Comparison of ENCODE assay signal across 20 cellular contexts in the genomic region with DNA sequence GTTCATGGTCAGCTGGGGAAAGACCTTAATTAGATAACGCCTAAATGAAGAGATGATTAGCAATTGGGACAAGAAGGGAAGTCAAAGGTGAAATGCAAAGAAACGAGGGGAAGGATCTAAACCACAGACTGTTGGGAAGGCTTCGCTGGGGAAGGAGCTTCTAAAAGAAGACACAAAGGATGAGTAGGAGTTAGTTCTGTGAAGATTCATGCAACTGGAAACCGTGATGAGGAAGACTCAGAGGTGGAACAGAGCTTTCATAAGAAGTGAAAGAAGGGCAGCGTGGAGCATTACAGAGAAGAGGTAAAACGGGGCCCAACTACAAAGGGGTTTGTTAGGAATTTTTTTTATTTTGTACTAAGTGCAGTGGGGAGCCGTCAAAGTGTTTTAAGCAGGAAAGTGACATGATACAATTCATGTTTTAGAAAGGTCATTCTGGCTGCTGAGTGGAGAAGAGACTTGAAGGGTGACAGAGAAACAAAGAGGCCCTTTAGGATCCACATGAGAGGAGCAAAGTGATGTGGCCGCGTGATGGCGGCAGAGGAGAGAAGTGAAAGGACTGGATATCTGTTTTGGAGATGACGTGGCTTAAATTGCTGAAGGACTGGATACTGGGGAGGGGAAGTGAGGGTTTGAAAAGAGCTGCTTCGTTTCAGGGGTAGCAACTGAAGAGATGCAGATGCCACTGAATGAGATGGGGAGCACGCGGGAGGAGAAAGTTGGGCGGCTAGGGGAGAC. TPM values are rescaled to one million over a fixed set of nuclear protein-coding genes. Genes with fewer than 3 reads are reported as not detected.
A peak's percentile ranks its signal among the peaks of the same experiment; 100 is the strongest.
DNase-seq lines count a peak whose midpoint lies in the region; ATAC-seq and TF ChIP-seq lines count a peak whose summit lies in the region.
"Had no signal": no experiment of that assay in that cellular context is flagged by ENCODE, and none has a peak within 500 bp of the region (broad histone marks: within the 10 kb centered on the region; RNA-seq: fewer than 3 reads in every experiment).

No MANE protein-coding gene starts in this region.

- CTCF ChIA-PET in CD4-positive, alpha-beta T cell (lab: Charles Lee), result no interaction called here
- CTCF ChIA-PET in IMR-90 (lab: Yijun Ruan, JAX), result no interaction called here

- no peak for TF ChIP-seq RAD21 in IMR-90 (IDR thresholded peaks at IDR 0.05; ENCODE audit: low read length)

- H2AFZ ChIP-seq in IMR-90 (replicated peaks; ENCODE audit: low read length, poor library complexity), result no peak overlapping the region
- no peak overlapping the region for H2AFZ ChIP-seq in neural progenitor cell (replicated peaks)

- H3K9me3 ChIP-seq in CD4-positive, alpha-beta T cell (ENCODE audit: control insufficient read depth, low read length), result no peaks in the 10 kb centered on the region
- H3K9me3 ChIP-seq in IMR-90 (ENCODE audit: control insufficient read depth, insufficient read depth, low read length), result no peaks in the 10 kb centered on the region
- H3K9me3 ChIP-seq in neural progenitor cell (ENCODE audit: low read depth), result no peaks in the 10 kb centered on the region
- H3K9me3 ChIP-seq: BLaER1, breast epithelium, left ventricle myocardium inferior, suprapubic skin had no signal

- H3K56ac ChIP-seq in IMR-90 (ENCODE audit: extremely low read depth, insufficient read depth, low read length), result no peak overlapping the region

- no peaks in the 10 kb centered on the region for H3K27me3 ChIP-seq in CD4-positive, alpha-beta T cell (ENCODE audit: control insufficient read depth, insufficient read depth, low read length)
- H3K27me3 ChIP-seq in IMR-90 (ENCODE audit: control insufficient read depth, insufficient read depth, low read length) (no peaks in the 10 kb centered on the region), neural progenitor cell (no peaks in the 10 kb centered on the region)
- H3K27me3 ChIP-seq: BLaER1, breast epithelium, suprapubic skin had no signal

- WGBS in IMR-90 (ENCODE audit: extremely low coverage in 2 of 2, insufficient read length in 1 of 2), 2 experiments, result 89% methylated on average over 12 of the region's 15 CpGs; no CpG with 5 or more reads in 1 of the 2 experiments

- H3F3A ChIP-seq in neural progenitor cell (ENCODE audit: low read depth), result no peaks in the 10 kb centered on the region

- no peak overlapping the region for H3K4ac ChIP-seq in IMR-90 (ENCODE audit: low read depth, low read length)

- H2AK9ac ChIP-seq in IMR-90 (replicated peaks; ENCODE audit: low read depth, low read length, poor library complexity), result no peak overlapping the region

- peaks cover 20% of the 10 kb centered on the region for H3K9me1 ChIP-seq in IMR-90 (ENCODE audit: insufficient read depth, low read length)

- no peak for TF ChIP-seq POLR2A in IMR-90 (IDR thresholded peaks at IDR 0.05; ENCODE audit: low read depth, low read length)

- ATAC-seq in CD4-positive, alpha-beta T cell (ENCODE audit: poor library complexity), result no peak
- ATAC-seq in IMR-90 (ENCODE audit: low read depth), result no peak
- ATAC-seq in GM18861 (IDR thresholded peaks at IDR 0.05; ENCODE audit: unreplicated experiment), result no peak
- no peak for ATAC-seq in SK-N-SH treated with all-trans-retinoic acid at 6 μM for 48 hours
- ATAC-seq: Panc1 had no signal

- H4K8ac ChIP-seq in IMR-90 (ENCODE audit: low read depth in 2 of 2, low read length in 2 of 2), result no peak overlapping the region

- intact Hi-C loops in CD4-positive, alpha-beta T cell (cut with DNase I, micrococcal nuclease), result no loop called here
- intact Hi-C loops in IMR-90 (cut with micrococcal nuclease), result loop anchor here (10.0 kb wide), 1 partner anchor 175 kb away; no protein-coding TSS in a partner anchor

- H2BK20ac ChIP-seq in IMR-90 (ENCODE audit: low read depth, low read length), result no peak overlapping the region

- H3K4me1 ChIP-seq in IMR-90 (ENCODE audit: control insufficient read depth, insufficient read depth, low read length), result peaks cover 18% of the 10 kb centered on the region
- H3K4me1 ChIP-seq in neural progenitor cell, result no peaks in the 10 kb centered on the region
- H3K4me1 ChIP-seq: BLaER1, breast epithelium, suprapubic skin had no signal

- H3K27ac Mint-ChIP-seq in CD4-positive, alpha-beta T cell, result peak overlapping the region; percentile 16
- peak overlapping the region; percentile 13 for H3K27ac Mint-ChIP-seq in neural progenitor cell

- H4K20me1 ChIP-seq in IMR-90 (ENCODE audit: insufficient read depth, low read length) (peaks cover 15% of the 10 kb centered on the region), neural progenitor cell (ENCODE audit: low read depth) (peaks cover 3% of the 10 kb centered on the region)

- peaks cover 13 to 23% of the 10 kb centered on the region in 2 experiments for H3K79me1 ChIP-seq in IMR-90 (ENCODE audit: low read depth in 1 of 2, low read length in 2 of 2)

- H3K27ac ChIP-seq in CD4-positive, alpha-beta T cell (ENCODE audit: low read depth, low read length), result no peak overlapping the region
- H3K27ac ChIP-seq in IMR-90 (ENCODE audit: insufficient read depth, low read length) (no peak overlapping the region), caudate nucleus (ENCODE audit: low read depth, low read length) (peak overlapping the region; percentile 19), neural progenitor cell (no peak overlapping the region)
- H3K27ac ChIP-seq: BLaER1, breast epithelium, left ventricle myocardium inferior, suprapubic skin had no signal

- H3K4me3 ChIP-seq in IMR-90 (ENCODE audit: insufficient read depth, low read depth, low read length) (no peak overlapping the region), neural progenitor cell (no peak overlapping the region)
- H3K4me3 ChIP-seq: BLaER1, breast epithelium, left ventricle myocardium inferior, suprapubic skin had no signal

- no peak for DNase-seq in CD4-positive, alpha-beta T cell
- no peak for DNase-seq in IMR-90
- peak in 30 of 61 donors; percentile 14 to 72 (median 36) for DNase-seq in caudate nucleus (lab: John Stamatoyannopoulos, UW)
- DNase-seq in neural progenitor cell (ENCODE audit: low spot score), result no peak
- no peak for DNase-seq in occipital lobe (lab: John Stamatoyannopoulos, UW)
- DNase-seq: activated CD4-positive, alpha-beta T cell treated with anti-CD3 and anti-CD28 coated beads for 1 hour; activated CD8-positive, alpha-beta memory T cell treated with anti-CD3 and anti-CD28 coated beads, Interleukin-2, amount 50 U/mL, for 4 hours; activated naive CD4-positive, alpha-beta T cell treated with anti-CD3 and anti-CD28 coated beads, Interleukin-2, amount 50 U/mL, for 16 hours; DMS53; Kasumi-1; left ventricle myocardium inferior; NCI-H1105; stimulated activated CD4-positive, alpha-beta T cell treated with anti-CD3 and anti-CD28 coated beads, Interleukin-4, amount 100 ng/mL, for 24 hours; T1000 had no signal

- in situ Hi-C loops in IMR-90 (cut with MboI; ENCODE audit: low sequenced_read_pairs), result no loop called here

- POLR2A ChIA-PET in CD4-positive, alpha-beta T cell (lab: Charles Lee), result no interaction called here
- POLR2A ChIA-PET in IMR-90 (lab: Charles Lee; ENCODE audit: unreplicated experiment), result no interaction called here

- H2BK120ac ChIP-seq in IMR-90 (ENCODE audit: low read depth, low read length), result no peak overlapping the region

- H3K4me2 ChIP-seq in IMR-90 (ENCODE audit: low read depth, low read length), result no peak overlapping the region
- H3K4me2 ChIP-seq in neural progenitor cell, result no peak overlapping the region
- H3K4me2 ChIP-seq: BLaER1 had no signal

- H2BK15ac ChIP-seq in IMR-90 (ENCODE audit: low read depth, low read length), result no peak overlapping the region

- no peak for TF ChIP-seq CTCF in CD4-positive, alpha-beta T cell (IDR thresholded peaks at IDR 0.05)
- TF ChIP-seq CTCF in IMR-90 (conservative IDR thresholded peaks at IDR 0.05; ENCODE audit: low read depth, low read length) (no peak), neural progenitor cell (IDR thresholded peaks at IDR 0.05) (no peak)

- H2BK5ac ChIP-seq in IMR-90 (ENCODE audit: low read depth, low read length, poor library complexity, severe bottlenecking), result no peak overlapping the region

- H3K27me3 Mint-ChIP-seq in CD4-positive, alpha-beta T cell, result no peaks in the 10 kb centered on the region
- peaks cover 2% of the 10 kb centered on the region for H3K27me3 Mint-ChIP-seq in neural progenitor cell (ENCODE audit: insufficient read depth, low read depth)

- H3K9ac ChIP-seq in IMR-90 (ENCODE audit: low read depth, low read length), result no peak overlapping the region
- no peak overlapping the region for H3K9ac ChIP-seq in neural progenitor cell

- H3K79me2 ChIP-seq in neural progenitor cell (ENCODE audit: low read depth), result no peaks in the 10 kb centered on the region

- no peak overlapping the region for H3K14ac ChIP-seq in IMR-90 (replicated peaks; ENCODE audit: low read depth, low read length)

- no peak overlapping the region for H3K4me3 Mint-ChIP-seq in CD4-positive, alpha-beta T cell
- no peak overlapping the region for H3K4me3 Mint-ChIP-seq in neural progenitor cell

- no peak overlapping the region for H3K23ac ChIP-seq in IMR-90 (ENCODE audit: low read depth, low read length)

- peak overlapping the region; percentile 1; the same call in 1 of the 2 replicates for H2AK5ac ChIP-seq in IMR-90 (ENCODE audit: low read depth, low read length)

- peaks cover 19% of the 10 kb centered on the region for H3K4me1 Mint-ChIP-seq in CD4-positive, alpha-beta T cell (ENCODE audit: low read depth)
- peaks cover 13% of the 10 kb centered on the region for H3K4me1 Mint-ChIP-seq in neural progenitor cell

- peaks cover 35% of the 10 kb centered on the region for H3K36me3 ChIP-seq in IMR-90 (ENCODE audit: control insufficient read depth, insufficient read depth, low read length)
- H3K36me3 ChIP-seq in neural progenitor cell, result peaks cover 5% of the 10 kb centered on the region

- no peak overlapping the region; the same call in 1 of the 2 replicates for H3K18ac ChIP-seq in IMR-90 (ENCODE audit: low read depth, low read length)

- dilution Hi-C loops in IMR-90 (cut with HindIII; ENCODE audit: low sequenced_read_pairs, unreplicated experiment), result no loop called here

- no peak overlapping the region for H4K91ac ChIP-seq in IMR-90 (ENCODE audit: insufficient read depth, low read depth, low read length)

- no peaks in the 10 kb centered on the region for H3K9me3 Mint-ChIP-seq in CD4-positive, alpha-beta T cell
- H3K9me3 Mint-ChIP-seq in neural progenitor cell, result no peaks in the 10 kb centered on the region

- BruUV-seq in IMR-90 (replicated peaks; lab: Mats Ljungman, UMichigan), result no TSS peak

- H3K36me3 Mint-ChIP-seq in CD4-positive, alpha-beta T cell (ENCODE audit: low read depth), result peaks cover 100% of the 10 kb centered on the region
- peaks cover 36% of the 10 kb centered on the region for H3K36me3 Mint-ChIP-seq in neural progenitor cell

- H4K5ac ChIP-seq in IMR-90 (ENCODE audit: low read depth, low read length), result no peak overlapping the region

RNA-seq across cellular contexts. Expression of gene TTI1, which starts 33.6 kb away (rescaled TPM):
- total RNA-seq in CD4-positive, alpha-beta T cell, result 10 to 100 TPM; 10.6 to 11.4 TPM
- total RNA-seq in IMR-90 (2012; rRNA removed), result 16.9 and 17.6 TPM in 2 replicates
- polyA plus RNA-seq in IMR-90 (2012; rRNA removed), result 12.5 and 13.4 TPM in 2 replicates
- 4.6 and 6.4 TPM in 2 replicates for polyA plus RNA-seq in IMR-90 (2012; cell fraction: cytosol; rRNA removed)
- 10.3 and 11.0 TPM in 2 replicates for polyA plus RNA-seq in IMR-90 (2012; cell fraction: nucleus; rRNA removed; ENCODE audit: low replicate concordance)
- 52.1 and 55.9 TPM in 2 replicates for total RNA-seq in neural progenitor cell (ENCODE audit: low replicate concordance)
- 28.1 TPM for total RNA-seq in occipital lobe

RNA-seq across cellular contexts. Expression of gene RPRD1B, which starts 33.9 kb away (rescaled TPM):
- 10 to 100 TPM; 54.8 to 55.7 TPM for total RNA-seq in CD4-positive, alpha-beta T cell
- total RNA-seq in IMR-90 (2012; rRNA removed), result 8.4 and 9.2 TPM in 2 replicates
- 7.8 and 9.9 TPM in 2 replicates for polyA plus RNA-seq in IMR-90 (2012; rRNA removed)
- 3.4 and 3.9 TPM in 2 replicates for polyA plus RNA-seq in IMR-90 (2012; cell fraction: cytosol; rRNA removed)
- 5.4 and 21.8 TPM in 2 replicates for polyA plus RNA-seq in IMR-90 (2012; cell fraction: nucleus; rRNA removed; ENCODE audit: low replicate concordance)
- 21.6 and 37.7 TPM in 2 replicates for total RNA-seq in neural progenitor cell (ENCODE audit: low replicate concordance)
- 34.3 TPM for total RNA-seq in occipital lobe
